Comparison of ENCODE assay signal across 17 cellular contexts in genomic region chr1:219538886-219539285, GRCh38.
DNase-seq lines count a peak whose midpoint lies in the region; ATAC-seq and TF ChIP-seq lines count a peak whose summit lies in the region.
"Had no signal": no experiment of that assay in that cellular context is flagged by ENCODE, and none has a peak within 500 bp of the region (broad histone marks: within the 10 kb centered on the region; RNA-seq: fewer than 3 reads in every experiment).

No MANE protein-coding gene starts in this region.

- no peak overlapping the region for H3K4me3 ChIP-seq in SK-N-SH (ENCODE audit: low read depth in 2 of 2, low read length in 1 of 2)
- H3K4me3 ChIP-seq in smooth muscle cell = no peak overlapping the region
- H3K4me3 ChIP-seq: A549; BLaER1 treated with 17β-estradiol and CSF1 and Interleukin-3, amounts not matched to agents 10 nM and 100 nM had no signal

- ATAC-seq in SK-N-SH treated with all-trans-retinoic acid at 6 μM for 48 hours = no peak
- ATAC-seq: A549; CD8-positive, alpha-beta T cell had no signal

- H3K27me3 ChIP-seq in SK-N-SH (ENCODE audit: insufficient read depth) (no peaks in the 10 kb centered on the region), smooth muscle cell (ENCODE audit: low read depth) (no peaks in the 10 kb centered on the region)
- H3K27me3 ChIP-seq: BLaER1 treated with 17β-estradiol and CSF1 and Interleukin-3, amounts not matched to agents 10 nM and 100 nM had no signal

- no peaks in the 10 kb centered on the region for H3K9me2 ChIP-seq in SK-N-SH

- H3K36me3 ChIP-seq in SK-N-SH (replicated peaks in 1 of 2; ENCODE audit: control insufficient read depth in 1 of 2, insufficient read depth in 2 of 2, low read length in 1 of 2) = no peaks in the 10 kb centered on the region
- no peaks in the 10 kb centered on the region for H3K36me3 ChIP-seq in smooth muscle cell (ENCODE audit: low read depth)
- H3K36me3 ChIP-seq: BLaER1 treated with 17β-estradiol and CSF1 and Interleukin-3, amounts not matched to agents 10 nM and 100 nM had no signal

- H3K9me3 ChIP-seq in SK-N-SH (no peaks in the 10 kb centered on the region), smooth muscle cell (replicated peaks; ENCODE audit: low read depth) (no peaks in the 10 kb centered on the region)
- H3K9me3 ChIP-seq: A549; BLaER1 treated with 17β-estradiol and CSF1 and Interleukin-3, amounts not matched to agents 10 nM and 100 nM; Caco-2 had no signal

- H3K27ac ChIP-seq in SK-N-SH (ENCODE audit: low read depth in 2 of 2, low read length in 1 of 2) (no peak overlapping the region), smooth muscle cell (ENCODE audit: low read depth) (no peak overlapping the region)
- H3K27ac ChIP-seq: 22Rv1; A549; BLaER1 treated with 17β-estradiol and CSF1 and Interleukin-3, amounts not matched to agents 10 nM and 100 nM; C4-2B had no signal

- H3K4me1 ChIP-seq in SK-N-SH (ENCODE audit: control insufficient read depth in 1 of 2, insufficient read depth in 2 of 2, low read depth in 1 of 2, low read length in 1 of 2) = peaks cover 5 to 6% of the 10 kb centered on the region in 2 experiments; a peak in 2 of 4 replicates
- peaks cover 17% of the 10 kb centered on the region for H3K4me1 ChIP-seq in smooth muscle cell (ENCODE audit: low read depth)

- WGBS in SK-N-SH (ENCODE audit: low lambda C conversion rate) = 92% methylated on average over 1 of the region's 1 CpG
- WGBS in smooth muscle cell (ENCODE audit: low lambda C conversion rate) = 47% methylated on average over 1 of the region's 1 CpG

- H3K4me2 ChIP-seq in SK-N-SH (no peak overlapping the region), smooth muscle cell (peak overlapping the region; percentile 63)
- H3K4me2 ChIP-seq: A549; BLaER1 treated with 17β-estradiol and CSF1 and Interleukin-3, amounts not matched to agents 10 nM and 100 nM had no signal

- no peaks in the 10 kb centered on the region for H3K79me2 ChIP-seq in SK-N-SH (ENCODE audit: insufficient read depth)
- no peaks in the 10 kb centered on the region for H3K79me2 ChIP-seq in smooth muscle cell (ENCODE audit: low read depth)

- no peak for TF ChIP-seq EP300 in SK-N-SH (IDR thresholded peaks at IDR 0.05; ENCODE audit: borderline replicate concordance in 1 of 2, low read depth in 1 of 2, low read length in 1 of 2)

- DNase-seq in SK-N-SH (no peak), SK-N-DZ (ENCODE audit: low spot score) (peak; percentile 64), smooth muscle cell (lab: John Stamatoyannopoulos, UW; ENCODE audit: unreplicated experiment) (no peak), H4 (ENCODE audit: low spot score) (no peak), epidermal melanocyte (ENCODE audit: insufficient read length, low spot score) (no peak)
- DNase-seq: AML-193; Caco-2; Calu3; CD4-positive, alpha-beta T cell; CD8-positive, alpha-beta T cell; DMS79 treated with DMSO at 0.1 percent for 48 hours; GF-D8 had no signal

- POLR2A ChIA-PET in SK-N-SH (lab: Yijun Ruan, JAX) = no interaction called here

- H3F3A ChIP-seq in SK-N-SH (replicated peaks; ENCODE audit: insufficient read depth) (no peaks in the 10 kb centered on the region), smooth muscle cell (ENCODE audit: low read depth) (no peaks in the 10 kb centered on the region)

- TF ChIP-seq CTCF in SK-N-SH (IDR thresholded peaks at IDR 0.05) = no peak
- no peak for TF ChIP-seq CTCF in smooth muscle cell (IDR thresholded peaks at IDR 0.05; ENCODE audit: borderline replicate concordance, insufficient read depth, poor library complexity, severe bottlenecking)

- no peak overlapping the region for H2AFZ ChIP-seq in SK-N-SH (ENCODE audit: low read depth)
- no peak overlapping the region for H2AFZ ChIP-seq in smooth muscle cell (ENCODE audit: low read depth)

- CTCF ChIA-PET in SK-N-SH (lab: Yijun Ruan, JAX) = interaction anchor here (0.8 to 2.0 kb wide), 3 partner anchors 9 to 273 kb away, joined by 3 to 5 read pairs (median 3); no protein-coding TSS in a partner anchor

- H4K20me1 ChIP-seq in SK-N-SH (ENCODE audit: insufficient read depth) (no peaks in the 10 kb centered on the region), smooth muscle cell (ENCODE audit: low read depth) (no peaks in the 10 kb centered on the region)
- H4K20me1 ChIP-seq: BLaER1 treated with 17β-estradiol and CSF1 and Interleukin-3, amounts not matched to agents 10 nM and 100 nM had no signal

- H3K9ac ChIP-seq in SK-N-SH (no peak overlapping the region), smooth muscle cell (ENCODE audit: low read depth) (no peak overlapping the region)
- H3K9ac ChIP-seq: BLaER1 treated with 17β-estradiol and CSF1 and Interleukin-3, amounts not matched to agents 10 nM and 100 nM had no signal

- TF ChIP-seq RAD21 in SK-N-SH (IDR thresholded peaks at IDR 0.05; ENCODE audit: low read length) = no peak

TF ChIP-seq in SK-N-SH treated with all-trans-retinoic acid at 6 μM for 48 hours, 23 proteins besides CTCF, POLR2A, EP300 and RAD21:
- TF ChIP-seq POU6F1 (CRISPR knock-in tag; IDR thresholded peaks at IDR 0.05; ENCODE audit: borderline replicate concordance, low read depth) (no peak), ISL1 (CRISPR knock-in tag; IDR thresholded peaks at IDR 0.05) (peak; percentile 52; the same call in 1 of the 2 replicates), ZC3H10 (CRISPR knock-in tag; IDR thresholded peaks at IDR 0.05) (0 out of 2 replicates have a peak, but pooled peaks have one; percentile 47)

TF ChIP-seq in SK-N-SH, 30 proteins besides CTCF, POLR2A, EP300 and RAD21:
- no peak for TF ChIP-seq CHD2 (IDR thresholded peaks at IDR 0.05; ENCODE audit: low read length, partially characterized antibody)
- no peak for TF ChIP-seq ZBTB33 (IDR thresholded peaks at IDR 0.05; ENCODE audit: borderline replicate concordance, low read depth)
- no peak for TF ChIP-seq REST (IDR thresholded peaks at IDR 0.05; ENCODE audit: low read depth, low read length)
- TF ChIP-seq FOSL2 (IDR thresholded peaks at IDR 0.05; ENCODE audit: borderline replicate concordance, low read depth) = no peak
- no peak for TF ChIP-seq MXI1 (IDR thresholded peaks at IDR 0.05; ENCODE audit: low read depth, low read length)
- TF ChIP-seq FOXM1 (IDR thresholded peaks at IDR 0.05; ENCODE audit: low read depth) = no peak
- TF ChIP-seq PBX3 (IDR thresholded peaks at IDR 0.05) = no peak
- no peak for TF ChIP-seq RFX5 (IDR thresholded peaks at IDR 0.05; ENCODE audit: low read length)
- no peak for TF ChIP-seq RCOR1 (IDR thresholded peaks at IDR 0.05; ENCODE audit: low read length)
